In the genomic region with DNA sequence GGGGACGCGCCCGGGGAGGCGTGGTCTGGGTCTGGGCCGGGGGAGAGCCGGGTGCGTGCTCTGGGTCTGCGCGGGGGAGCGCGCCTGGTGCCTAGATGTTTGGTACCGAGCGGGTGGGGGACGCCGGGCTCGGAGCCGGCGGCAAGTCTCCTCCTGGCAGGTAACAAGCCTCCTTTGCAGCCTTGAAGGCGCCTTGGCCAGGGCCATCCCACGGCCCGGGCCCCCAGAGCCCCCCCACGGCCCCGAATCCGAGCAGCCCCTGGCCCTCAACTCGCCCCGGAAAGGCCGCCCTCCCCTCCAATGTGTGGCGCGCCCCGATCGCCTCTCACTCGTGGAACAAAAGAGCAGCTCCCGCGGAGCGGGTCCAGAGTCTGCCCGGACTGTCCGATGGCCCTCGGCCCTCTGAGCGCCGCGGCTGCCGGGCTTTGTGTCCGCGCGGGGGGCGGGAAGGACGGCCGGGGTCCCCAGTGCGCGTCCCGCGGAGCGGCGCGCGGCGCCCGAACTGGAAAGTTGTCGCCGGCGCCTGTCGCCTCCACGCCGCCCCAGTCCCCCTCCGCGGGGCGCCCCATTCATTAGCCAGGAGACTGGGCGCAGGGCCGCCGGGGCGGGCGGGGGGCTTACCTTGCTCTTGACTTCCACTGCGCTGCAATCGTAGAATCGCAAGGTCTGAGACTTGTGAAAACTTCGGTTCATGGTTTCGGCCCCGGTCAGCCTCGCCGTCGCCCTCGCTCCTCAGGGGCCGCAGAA, we compare ENCODE assay signal across 1 cellular context.
TF ChIP-seq lines count a peak whose summit lies in the region.

No MANE protein-coding gene starts in this region.

TF ChIP-seq in HepG2, 621 proteins besides CTCF, POLR2A, EP300 and RAD21 (continued from another document):
- TF ChIP-seq, protein P1, sequence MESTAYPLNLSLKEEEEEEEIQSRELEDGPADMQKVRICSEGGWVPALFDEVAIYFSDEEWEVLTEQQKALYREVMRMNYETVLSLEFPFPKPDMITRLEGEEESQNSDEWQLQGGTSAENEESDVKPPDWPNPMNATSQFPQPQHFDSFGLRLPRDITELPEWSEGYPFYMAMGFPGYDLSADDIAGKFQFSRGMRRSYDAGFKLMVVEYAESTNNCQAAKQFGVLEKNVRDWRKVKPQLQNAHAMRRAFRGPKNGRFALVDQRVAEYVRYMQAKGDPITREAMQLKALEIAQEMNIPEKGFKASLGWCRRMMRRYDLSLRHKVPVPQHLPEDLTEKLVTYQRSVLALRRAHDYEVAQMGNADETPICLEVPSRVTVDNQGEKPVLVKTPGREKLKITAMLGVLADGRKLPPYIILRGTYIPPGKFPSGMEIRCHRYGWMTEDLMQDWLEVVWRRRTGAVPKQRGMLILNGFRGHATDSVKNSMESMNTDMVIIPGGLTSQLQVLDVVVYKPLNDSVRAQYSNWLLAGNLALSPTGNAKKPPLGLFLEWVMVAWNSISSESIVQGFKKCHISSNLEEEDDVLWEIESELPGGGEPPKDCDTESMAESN (CRISPR knock-in tag; conservative IDR thresholded peaks at IDR 0.05): 0 out of 2 replicates have a peak, but pooled peaks have one; percentile 50
- TF ChIP-seq ARNT2 (CRISPR knock-in tag; IDR thresholded peaks at IDR 0.05; ENCODE audit: low read depth): no peak
- TF ChIP-seq ZFY (CRISPR knock-in tag; IDR thresholded peaks at IDR 0.05): peak; percentile 34
- no peak for TF ChIP-seq ZNF749 (CRISPR knock-in tag; IDR thresholded peaks at IDR 0.05; ENCODE audit: borderline replicate concordance)
- TF ChIP-seq, protein P2, sequence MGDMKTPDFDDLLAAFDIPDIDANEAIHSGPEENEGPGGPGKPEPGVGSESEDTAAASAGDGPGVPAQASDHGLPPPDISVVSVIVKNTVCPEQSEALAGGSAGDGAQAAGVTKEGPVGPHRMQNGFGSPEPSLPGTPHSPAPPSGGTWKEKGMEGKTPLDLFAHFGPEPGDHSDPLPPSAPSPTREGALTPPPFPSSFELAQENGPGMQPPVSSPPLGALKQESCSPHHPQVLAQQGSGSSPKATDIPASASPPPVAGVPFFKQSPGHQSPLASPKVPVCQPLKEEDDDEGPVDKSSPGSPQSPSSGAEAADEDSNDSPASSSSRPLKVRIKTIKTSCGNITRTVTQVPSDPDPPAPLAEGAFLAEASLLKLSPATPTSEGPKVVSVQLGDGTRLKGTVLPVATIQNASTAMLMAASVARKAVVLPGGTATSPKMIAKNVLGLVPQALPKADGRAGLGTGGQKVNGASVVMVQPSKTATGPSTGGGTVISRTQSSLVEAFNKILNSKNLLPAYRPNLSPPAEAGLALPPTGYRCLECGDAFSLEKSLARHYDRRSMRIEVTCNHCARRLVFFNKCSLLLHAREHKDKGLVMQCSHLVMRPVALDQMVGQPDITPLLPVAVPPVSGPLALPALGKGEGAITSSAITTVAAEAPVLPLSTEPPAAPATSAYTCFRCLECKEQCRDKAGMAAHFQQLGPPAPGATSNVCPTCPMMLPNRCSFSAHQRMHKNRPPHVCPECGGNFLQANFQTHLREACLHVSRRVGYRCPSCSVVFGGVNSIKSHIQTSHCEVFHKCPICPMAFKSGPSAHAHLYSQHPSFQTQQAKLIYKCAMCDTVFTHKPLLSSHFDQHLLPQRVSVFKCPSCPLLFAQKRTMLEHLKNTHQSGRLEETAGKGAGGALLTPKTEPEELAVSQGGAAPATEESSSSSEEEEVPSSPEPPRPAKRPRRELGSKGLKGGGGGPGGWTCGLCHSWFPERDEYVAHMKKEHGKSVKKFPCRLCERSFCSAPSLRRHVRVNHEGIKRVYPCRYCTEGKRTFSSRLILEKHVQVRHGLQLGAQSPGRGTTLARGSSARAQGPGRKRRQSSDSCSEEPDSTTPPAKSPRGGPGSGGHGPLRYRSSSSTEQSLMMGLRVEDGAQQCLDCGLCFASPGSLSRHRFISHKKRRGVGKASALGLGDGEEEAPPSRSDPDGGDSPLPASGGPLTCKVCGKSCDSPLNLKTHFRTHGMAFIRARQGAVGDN (CRISPR knock-in tag; IDR thresholded peaks at IDR 0.05): peak; percentile 37; the same call in 1 of the 2 replicates
- TF ChIP-seq SP4 (CRISPR knock-in tag; IDR thresholded peaks at IDR 0.05): no peak
- TF ChIP-seq, protein P3, sequence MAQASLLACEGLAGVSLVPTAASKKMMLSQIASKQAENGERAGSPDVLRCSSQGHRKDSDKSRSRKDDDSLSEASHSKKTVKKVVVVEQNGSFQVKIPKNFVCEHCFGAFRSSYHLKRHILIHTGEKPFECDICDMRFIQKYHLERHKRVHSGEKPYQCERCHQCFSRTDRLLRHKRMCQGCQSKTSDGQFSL (CRISPR knock-in tag; IDR thresholded peaks at IDR 0.05): 0 out of 2 replicates have a peak, but pooled peaks have one; percentile 20
- 0 out of 2 replicates have a peak, but pooled peaks have one; percentile 62 for TF ChIP-seq ZNF446 (CRISPR knock-in tag; IDR thresholded peaks at IDR 0.05)
- 0 out of 2 replicates have a peak, but pooled peaks have one; percentile 52 for TF ChIP-seq ZNF543 (CRISPR knock-in tag; IDR thresholded peaks at IDR 0.05)
- TF ChIP-seq, protein P4, sequence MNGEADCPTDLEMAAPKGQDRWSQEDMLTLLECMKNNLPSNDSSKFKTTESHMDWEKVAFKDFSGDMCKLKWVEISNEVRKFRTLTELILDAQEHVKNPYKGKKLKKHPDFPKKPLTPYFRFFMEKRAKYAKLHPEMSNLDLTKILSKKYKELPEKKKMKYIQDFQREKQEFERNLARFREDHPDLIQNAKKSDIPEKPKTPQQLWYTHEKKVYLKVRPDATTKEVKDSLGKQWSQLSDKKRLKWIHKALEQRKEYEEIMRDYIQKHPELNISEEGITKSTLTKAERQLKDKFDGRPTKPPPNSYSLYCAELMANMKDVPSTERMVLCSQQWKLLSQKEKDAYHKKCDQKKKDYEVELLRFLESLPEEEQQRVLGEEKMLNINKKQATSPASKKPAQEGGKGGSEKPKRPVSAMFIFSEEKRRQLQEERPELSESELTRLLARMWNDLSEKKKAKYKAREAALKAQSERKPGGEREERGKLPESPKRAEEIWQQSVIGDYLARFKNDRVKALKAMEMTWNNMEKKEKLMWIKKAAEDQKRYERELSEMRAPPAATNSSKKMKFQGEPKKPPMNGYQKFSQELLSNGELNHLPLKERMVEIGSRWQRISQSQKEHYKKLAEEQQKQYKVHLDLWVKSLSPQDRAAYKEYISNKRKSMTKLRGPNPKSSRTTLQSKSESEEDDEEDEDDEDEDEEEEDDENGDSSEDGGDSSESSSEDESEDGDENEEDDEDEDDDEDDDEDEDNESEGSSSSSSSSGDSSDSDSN (CRISPR knock-in tag; IDR thresholded peaks at IDR 0.05): peak; percentile 36; the same call in 1 of the 2 replicates
- 0 out of 2 replicates have a peak, but pooled peaks have one; percentile 26 for TF ChIP-seq ZNF768 (CRISPR knock-in tag; IDR thresholded peaks at IDR 0.05)
- TF ChIP-seq, protein P5, sequence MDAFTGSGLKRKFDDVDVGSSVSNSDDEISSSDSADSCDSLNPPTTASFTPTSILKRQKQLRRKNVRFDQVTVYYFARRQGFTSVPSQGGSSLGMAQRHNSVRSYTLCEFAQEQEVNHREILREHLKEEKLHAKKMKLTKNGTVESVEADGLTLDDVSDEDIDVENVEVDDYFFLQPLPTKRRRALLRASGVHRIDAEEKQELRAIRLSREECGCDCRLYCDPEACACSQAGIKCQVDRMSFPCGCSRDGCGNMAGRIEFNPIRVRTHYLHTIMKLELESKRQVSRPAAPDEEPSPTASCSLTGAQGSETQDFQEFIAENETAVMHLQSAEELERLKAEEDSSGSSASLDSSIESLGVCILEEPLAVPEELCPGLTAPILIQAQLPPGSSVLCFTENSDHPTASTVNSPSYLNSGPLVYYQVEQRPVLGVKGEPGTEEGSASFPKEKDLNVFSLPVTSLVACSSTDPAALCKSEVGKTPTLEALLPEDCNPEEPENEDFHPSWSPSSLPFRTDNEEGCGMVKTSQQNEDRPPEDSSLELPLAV (CRISPR knock-in tag; conservative IDR thresholded peaks at IDR 0.05; ENCODE audit: low read depth): no peak
- TF ChIP-seq HES4 (CRISPR knock-in tag; IDR thresholded peaks at IDR 0.05; ENCODE audit: borderline replicate concordance): 0 out of 2 replicates have a peak, but pooled peaks have one; percentile 76
